In genomic region chr1:234486858-234487830, GRCh38 we compare ENCODE assay signal across 8 cellular contexts. TPM values are rescaled to one million over a fixed set of nuclear protein-coding genes. Genes with fewer than 3 reads are reported as not detected.
DNase-seq lines count a peak whose midpoint lies in the region; ATAC-seq and TF ChIP-seq lines count a peak whose summit lies in the region.

No MANE protein-coding gene starts in this region.

- CTCF ChIA-PET in WTC11 (lab: Charles Lee) = interaction anchor here (1.4 kb wide), 1 partner anchor 597 kb away, joined by 3 read pairs; no protein-coding TSS in a partner anchor

- H3K4me1 ChIP-seq in DND-41 (ENCODE audit: insufficient read depth, low read length) = peaks cover 9% of the 10 kb centered on the region; the same call in 1 of the 2 replicates

- peak overlapping the region; percentile 45 to 62 for H3K27ac Mint-ChIP-seq in natural killer cell treated with Interleukin-12 subunit alpha and Interleukin-12 subunit beta and Interleukin-15 and Interleukin-18, amount 100 ng/mL, for 72 hours
- H3K27ac Mint-ChIP-seq in WTC11 = no peak overlapping the region

- H3K9me3 ChIP-seq in DND-41 (ENCODE audit: insufficient read depth, low read length, severe bottlenecking) = no peaks in the 10 kb centered on the region

- H3K27ac ChIP-seq in DND-41 (ENCODE audit: low read length) = no peak overlapping the region

- DNase-seq in DND-41 (peak; percentile 32), HT1080 (ENCODE audit: low read depth) (peak; percentile 52), SKM-1 treated with dmso at 0.1 percent for 144 hours (lab: John Stamatoyannopoulos, UW; ENCODE audit: unreplicated experiment) (peak; percentile 80), epidermal melanocyte (ENCODE audit: insufficient read length, low spot score) (peak; percentile 41), WTC11 (ENCODE audit: low spot score) (no peak)
- DNase-seq in natural killer cell treated with Interleukin-12 subunit alpha and Interleukin-12 subunit beta and Interleukin-15 and Interleukin-18, amount 100 ng/mL, for 72 hours (ENCODE audit: low spot score) = no peak

- TF ChIP-seq CTCF in DND-41 (IDR thresholded peaks at IDR 0.05; ENCODE audit: borderline replicate concordance, extremely low read depth, low read length, poor library complexity, severe bottlenecking) = peak; percentile 75
- TF ChIP-seq CTCF in WTC11 (IDR thresholded peaks at IDR 0.05) = no peak

- no peaks in the 10 kb centered on the region for H4K20me1 ChIP-seq in DND-41 (ENCODE audit: insufficient read depth, low read length)

- no peaks in the 10 kb centered on the region for H3K36me3 ChIP-seq in DND-41 (ENCODE audit: insufficient read depth, low read length)

- H3K27me3 ChIP-seq in DND-41 (ENCODE audit: insufficient read depth, low read length, poor library complexity) = no peaks in the 10 kb centered on the region

- peaks cover 12 to 25% of the 10 kb centered on the region in 2 donors for H3K27me3 Mint-ChIP-seq in natural killer cell treated with Interleukin-12 subunit alpha and Interleukin-12 subunit beta and Interleukin-15 and Interleukin-18, amount 100 ng/mL, for 72 hours
- H3K27me3 Mint-ChIP-seq in WTC11 (ENCODE audit: low read depth) = peaks cover 60% of the 10 kb centered on the region

- peak; percentile 76 for ATAC-seq in DND-41 (ENCODE audit: insufficient read depth, low read depth)
- peak in 1 of 2 donors; percentile 25 for ATAC-seq in natural killer cell treated with Interleukin-12 subunit alpha and Interleukin-12 subunit beta and Interleukin-15 and Interleukin-18, amount 100 ng/mL, for 72 hours
- no peak for ATAC-seq in HG03442 (IDR thresholded peaks at IDR 0.05; ENCODE audit: unreplicated experiment)
- ATAC-seq in WTC11 = no peak
- ATAC-seq in HG03196 (IDR thresholded peaks at IDR 0.05; ENCODE audit: unreplicated experiment) = no peak

- no peak overlapping the region for H3K9ac ChIP-seq in DND-41 (ENCODE audit: low read depth, low read length)

- H3K4me3 ChIP-seq in DND-41 (ENCODE audit: low read depth in 1 of 2, low read length in 2 of 2) = no peak overlapping the region

- H3K4me1 Mint-ChIP-seq in natural killer cell treated with Interleukin-12 subunit alpha and Interleukin-12 subunit beta and Interleukin-15 and Interleukin-18, amount 100 ng/mL, for 72 hours (ENCODE audit: low read depth in 2 of 2) = peaks cover 8 to 26% of the 10 kb centered on the region in 2 donors
- peaks cover 25% of the 10 kb centered on the region for H3K4me1 Mint-ChIP-seq in WTC11

- no peaks in the 10 kb centered on the region for H3K36me3 Mint-ChIP-seq in natural killer cell treated with Interleukin-12 subunit alpha and Interleukin-12 subunit beta and Interleukin-15 and Interleukin-18, amount 100 ng/mL, for 72 hours
- no peaks in the 10 kb centered on the region for H3K36me3 Mint-ChIP-seq in WTC11

- POLR2A ChIA-PET in WTC11 (lab: Charles Lee) = no interaction called here

- no peak overlapping the region for H3K4me2 ChIP-seq in DND-41 (ENCODE audit: insufficient read depth, low read length)

- H3K4me3 Mint-ChIP-seq in natural killer cell treated with Interleukin-12 subunit alpha and Interleukin-12 subunit beta and Interleukin-15 and Interleukin-18, amount 100 ng/mL, for 72 hours = peak overlapping the region; percentile 54
- H3K4me3 Mint-ChIP-seq in WTC11 = no peak overlapping the region

- no peaks in the 10 kb centered on the region for H3K79me2 ChIP-seq in DND-41 (ENCODE audit: insufficient read depth, low read length)

- no peaks in the 10 kb centered on the region for H3K9me3 Mint-ChIP-seq in natural killer cell treated with Interleukin-12 subunit alpha and Interleukin-12 subunit beta and Interleukin-15 and Interleukin-18, amount 100 ng/mL, for 72 hours
- no peaks in the 10 kb centered on the region for H3K9me3 Mint-ChIP-seq in WTC11

- no peak overlapping the region for H2AFZ ChIP-seq in DND-41 (ENCODE audit: low read depth, low read length)

TF ChIP-seq in WTC11, 78 proteins besides CTCF, POLR2A, EP300 and RAD21:
- no peak for TF ChIP-seq NFATC4 (CRISPR knock-in tag; IDR thresholded peaks at IDR 0.05)
- TF ChIP-seq FOXK1 (CRISPR knock-in tag; IDR thresholded peaks at IDR 0.05) = no peak
- TF ChIP-seq FOXJ3 (CRISPR knock-in tag; IDR thresholded peaks at IDR 0.05; ENCODE audit: borderline replicate concordance) = no peak
- TF ChIP-seq IRF2 (CRISPR knock-in tag; IDR thresholded peaks at IDR 0.05; ENCODE audit: borderline replicate concordance, low read depth) = no peak
- TF ChIP-seq PRDM15 (CRISPR knock-in tag; IDR thresholded peaks at IDR 0.05) = no peak
- no peak for TF ChIP-seq ZNF671 (CRISPR knock-in tag; IDR thresholded peaks at IDR 0.05)
- TF ChIP-seq AR (CRISPR knock-in tag; IDR thresholded peaks at IDR 0.05) = no peak

RNA-seq across cellular contexts. Expression of gene TARBP1, which starts 8.2 kb away (rescaled TPM):
- total RNA-seq in HT1080 (2014; rRNA removed; shearing (Covaris generic)) = 17.0 and 18.8 TPM in 2 replicates
- polyA plus RNA-seq in HT1080 (2015; cell fraction: cytosol; rRNA removed) = 9.7 and 12.4 TPM in 2 replicates
- polyA plus RNA-seq in HT1080 (2015; cell fraction: nucleus; rRNA removed) = 63.1 and 65.9 TPM in 2 replicates
- 10 to 100 TPM; 25.3 to 51.4 TPM for total RNA-seq in natural killer cell treated with Interleukin-12 subunit alpha and Interleukin-12 subunit beta and Interleukin-15 and Interleukin-18, amount 100 ng/mL, for 72 hours
- total RNA-seq in WTC11 (2021) = 24.0 to 27.6 TPM (median 27.3 TPM) in 3 replicates

Comparison
In these comparisons a context has a peak if more than half of its experiments do, and no peak if none do; other contexts are left out.
1. DNase-seq: peak in DND-41 (single experiment), HT1080 (single experiment), SKM-1 treated with dmso at 0.1 percent for 144 hours (single experiment) and epidermal melanocyte (single experiment); none in natural killer cell treated with Interleukin-12 subunit alpha and Interleukin-12 subunit beta and Interleukin-15 and Interleukin-18, amount 100 ng/mL, for 72 hours (single experiment) and WTC11 (single experiment).